In the genomic region with DNA sequence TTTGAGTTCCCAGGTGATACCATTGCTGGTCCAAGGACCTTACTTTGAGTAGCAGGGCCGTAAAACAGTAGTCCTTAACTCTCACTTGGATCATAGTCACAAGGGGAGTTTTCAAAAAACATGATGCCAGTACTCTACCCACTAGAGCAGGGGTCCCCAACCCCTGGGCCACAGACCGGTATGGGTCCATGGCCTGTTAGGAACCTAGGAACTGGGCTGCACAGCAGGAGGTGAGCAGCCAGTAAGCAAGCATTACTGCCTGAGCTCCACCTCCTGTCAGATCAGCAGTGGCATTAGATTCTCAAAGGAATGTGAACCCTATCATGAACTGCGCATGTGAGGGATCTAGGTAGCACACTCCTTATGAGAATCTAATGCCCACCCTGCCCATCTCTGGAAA, we compare ENCODE assay signal across 22 cellular contexts. TPM values are rescaled to one million over a fixed set of nuclear protein-coding genes. Genes with fewer than 3 reads are reported as not detected.
DNase-seq lines count a peak whose midpoint lies in the region; ATAC-seq and TF ChIP-seq lines count a peak whose summit lies in the region.
"Had no signal": no experiment of that assay in that cellular context is flagged by ENCODE, and none has a peak within 500 bp of the region (broad histone marks: within the 10 kb centered on the region; RNA-seq: fewer than 3 reads in every experiment).

No MANE protein-coding gene starts in this region.

- H3K27ac ChIP-seq in heart left ventricle = peak overlapping the region in 1 of 12 donors; percentile 46
- peak overlapping the region; percentile 83; the same call in 1 of the 2 replicates for H3K27ac ChIP-seq in OCI-LY3 (ENCODE audit: low read length)
- peak overlapping the region; percentile 77 for H3K27ac ChIP-seq in psoas muscle
- H3K27ac ChIP-seq in transverse colon = no peak overlapping the region
- H3K27ac ChIP-seq: HL-60, RWPE1 had no signal

- 66 to 86% (median 77%) methylated on average over 2 to 3 of the region's 3 CpGs for WGBS in heart left ventricle, 4 donors
- WGBS in psoas muscle, 3 donors = 89 to 96% (median 90%) methylated on average over 3 of the region's 3 CpGs
- WGBS in transverse colon (ENCODE audit: low coverage in 1 of 2), 2 donors = 96% methylated on average over 3 of the region's 3 CpGs; no CpG with 5 or more reads in 1 of the 2 donors

- peak overlapping the region; percentile 64 for H3K27ac Mint-ChIP-seq in activated T-helper 17 cell treated with anti-CD3 and anti-CD28 coated beads, Interleukin-2, amount 50 U/mL, for 72 hours

- H3K4me2 ChIP-seq in OCI-LY3 (ENCODE audit: low read length) = no peak overlapping the region

- no peak overlapping the region for H3K9ac ChIP-seq in OCI-LY3 (ENCODE audit: low read length)

- no peaks in the 10 kb centered on the region for H4K20me1 ChIP-seq in OCI-LY3 (ENCODE audit: insufficient read depth, low read length)

- no peak for TF ChIP-seq EP300 in transverse colon (IDR thresholded peaks at IDR 0.05; ENCODE audit: low read depth)

- H3K36me3 ChIP-seq in heart left ventricle = peaks cover 0 to 92% (median 84%) of the 10 kb centered on the region in 9 donors
- peaks cover 51% of the 10 kb centered on the region for H3K36me3 ChIP-seq in OCI-LY3 (replicated peaks; ENCODE audit: low read depth, low read length)
- H3K36me3 ChIP-seq in psoas muscle (ENCODE audit: insufficient read depth in 1 of 2, low read depth in 1 of 2) = peaks cover 11 to 41% of the 10 kb centered on the region in 2 donors
- H3K36me3 ChIP-seq in transverse colon = peaks cover 0 to 29% (median 8%) of the 10 kb centered on the region in 4 donors

- TF ChIP-seq POLR2A in heart left ventricle (IDR thresholded peaks at IDR 0.05) = no peak
- no peak for TF ChIP-seq POLR2A in transverse colon (IDR thresholded peaks at IDR 0.05)

- H3K27me3 ChIP-seq in heart left ventricle (no peaks in the 10 kb centered on the region), OCI-LY3 (ENCODE audit: low read depth, low read length) (no peaks in the 10 kb centered on the region), psoas muscle (ENCODE audit: insufficient read depth in 3 of 3, low read length in 2 of 3) (no peaks in the 10 kb centered on the region), transverse colon (no peaks in the 10 kb centered on the region)
- H3K27me3 ChIP-seq: BE2C had no signal

- TF ChIP-seq CTCF in heart left ventricle (IDR thresholded peaks at IDR 0.05) (no peak), OCI-LY3 (IDR thresholded peaks at IDR 0.05; ENCODE audit: low read depth, low read length) (no peak), psoas muscle (IDR thresholded peaks at IDR 0.05) (no peak), transverse colon (IDR thresholded peaks at IDR 0.05) (no peak)

- ATAC-seq in heart left ventricle (peak in 3 of 4 donors; percentile 24 to 27 (median 25)), left cardiac atrium (no peak), psoas muscle (peak in 1 of 4 donors; percentile 8), GM21390 (IDR thresholded peaks at IDR 0.05; ENCODE audit: unreplicated experiment) (no peak)
- ATAC-seq in activated T-helper 17 cell treated with anti-CD3 and anti-CD28 coated beads, Interleukin-2, amount 50 U/mL, for 72 hours (replicated peaks) = no peak

- H2AFZ ChIP-seq in OCI-LY3 (ENCODE audit: low read depth, low read length) = no peak overlapping the region

- no peak overlapping the region for H3K4me3 ChIP-seq in heart left ventricle
- no peak overlapping the region for H3K4me3 ChIP-seq in OCI-LY3 (ENCODE audit: low read length)
- no peak overlapping the region for H3K4me3 ChIP-seq in psoas muscle
- H3K4me3 ChIP-seq in transverse colon = no peak overlapping the region

- in situ Hi-C loops in transverse colon (cut with MboI; ENCODE audit: low pct_ligation_motif_present in 1 of 4, low pct_unique_long_range_greater_than_20kb in 1 of 4, low sequenced_read_pairs in 3 of 4) = no loop called here

- H3K27me3 Mint-ChIP-seq in activated T-helper 17 cell treated with anti-CD3 and anti-CD28 coated beads, Interleukin-2, amount 50 U/mL, for 72 hours = no peaks in the 10 kb centered on the region

- peaks cover 31% of the 10 kb centered on the region for H3K79me2 ChIP-seq in OCI-LY3 (ENCODE audit: low read length)

- peaks cover 93% of the 10 kb centered on the region for H3K36me3 Mint-ChIP-seq in activated T-helper 17 cell treated with anti-CD3 and anti-CD28 coated beads, Interleukin-2, amount 50 U/mL, for 72 hours (ENCODE audit: low read depth)

- H3K4me1 ChIP-seq in heart left ventricle = peaks cover 0 to 81% (median 46%) of the 10 kb centered on the region in 12 donors
- H3K4me1 ChIP-seq in OCI-LY3 (ENCODE audit: low read length) = peaks cover 35% of the 10 kb centered on the region
- H3K4me1 ChIP-seq in psoas muscle = peaks cover 46% of the 10 kb centered on the region
- H3K4me1 ChIP-seq in transverse colon = peaks cover 0 to 44% (median 13%) of the 10 kb centered on the region in 4 donors
- H3K4me1 ChIP-seq: BE2C had no signal

- no peak overlapping the region for H3K4me3 Mint-ChIP-seq in activated T-helper 17 cell treated with anti-CD3 and anti-CD28 coated beads, Interleukin-2, amount 50 U/mL, for 72 hours

- H3K9me3 Mint-ChIP-seq in activated T-helper 17 cell treated with anti-CD3 and anti-CD28 coated beads, Interleukin-2, amount 50 U/mL, for 72 hours = no peaks in the 10 kb centered on the region

- no peak for DNase-seq in heart left ventricle
- no peak for DNase-seq in left cardiac atrium
- no peak for DNase-seq in psoas muscle
- DNase-seq in transverse colon = no peak
- no peak for DNase-seq in NCI-H2029 treated with DMSO at 0.1 percent for 48 hours (lab: John Stamatoyannopoulos, UW)
- DNase-seq: BE2C, DMS53, GDM1, KBM-7, NCI-H1092, NCI-H1436 treated with DMSO at 0.1 percent for 48 hours, NCI-H1930, NCI-H226, NCI-H510A treated with DMSO at 0.1 percent for 48 hours, NCI-H748 treated with DMSO at 0.1 percent for 48 hours, SHP77 treated with DMSO at 0.1 percent for 48 hours had no signal

- H3K9me3 ChIP-seq in heart left ventricle (no peaks in the 10 kb centered on the region), OCI-LY3 (ENCODE audit: insufficient read depth, low read length) (no peaks in the 10 kb centered on the region), psoas muscle (no peaks in the 10 kb centered on the region), transverse colon (no peaks in the 10 kb centered on the region)
- H3K9me3 ChIP-seq: BE2C had no signal

- H3K4me1 Mint-ChIP-seq in activated T-helper 17 cell treated with anti-CD3 and anti-CD28 coated beads, Interleukin-2, amount 50 U/mL, for 72 hours = peaks cover 38% of the 10 kb centered on the region

- intact Hi-C loops in heart left ventricle (cut with DNase I) (no loop called here), left cardiac atrium (cut with DNase I) (no loop called here), psoas muscle (cut with DNase I) (no loop called here), transverse colon (cut with DNase I; ENCODE audit: low total_unique reads) (no loop called here)

RNA-seq across cellular contexts. Expression of a gene that starts 39.7 kb away (rescaled TPM):
- total RNA-seq in heart left ventricle (1 to 10 TPM; 1.3 to 4.4 (median 2.2) TPM), left cardiac atrium (1 to 10 TPM; 1.3 to 1.4 TPM), psoas muscle (1 to 10 TPM; 4.6 to 9.1 (median 6.3) TPM), transverse colon (10 to 100 TPM in 1 of 4 donors, 1 to 10 TPM in 3; 3.1 to 33.7 (median 3.6) TPM)
- polyA plus RNA-seq in heart left ventricle (1 to 10 TPM; 1.3 to 1.8 TPM), psoas muscle (1 to 10 TPM; 1.9 to 2.7 (median 2.1) TPM)
- total RNA-seq in activated T-helper 17 cell treated with anti-CD3 and anti-CD28 coated beads, Interleukin-2, amount 50 U/mL, for 72 hours = 1 to 10 TPM in 1 of 2 donors, under 1 TPM in 1; 0.45 to 1.5 TPM
- total RNA-seq: H4 had no signal

RNA-seq across cellular contexts. Expression of a gene that starts 52.4 kb away (rescaled TPM):
- 10 to 100 TPM; 52.6 to 82.8 (median 69.4) TPM for total RNA-seq in heart left ventricle
- 10 to 100 TPM; 45.2 to 52.8 TPM for polyA plus RNA-seq in heart left ventricle
- total RNA-seq in left cardiac atrium = 10 to 100 TPM; 60.1 to 71.1 TPM
- total RNA-seq in activated T-helper 17 cell treated with anti-CD3 and anti-CD28 coated beads, Interleukin-2, amount 50 U/mL, for 72 hours = 10 to 100 TPM; 61.2 to 65.2 TPM
- 10 to 100 TPM; 45.8 to 67.8 (median 61.1) TPM for total RNA-seq in psoas muscle
- 10 to 100 TPM; 52.0 to 69.0 (median 58.6) TPM for polyA plus RNA-seq in psoas muscle
- total RNA-seq in transverse colon = 100 to 1,000 TPM in 1 of 4 donors, 10 to 100 TPM in 3; 34.4 to 101 (median 76.4) TPM

Comparison
In these comparisons a context has a peak if more than half of its experiments do, and no peak if none do; other contexts are left out.
1. ATAC-seq: peak in heart left ventricle (3 of 4); none in left cardiac atrium (0 of 2), activated T-helper 17 cell treated with anti-CD3 and anti-CD28 coated beads, Interleukin-2, amount 50 U/mL, for 72 hours (single experiment) and GM21390 (single experiment).
2. H3K27ac ChIP-seq: peak in OCI-LY3 (single experiment) and psoas muscle (single experiment); none in transverse colon (0 of 4).